ENCODE assay signal across 15 cellular contexts in the genomic region with DNA sequence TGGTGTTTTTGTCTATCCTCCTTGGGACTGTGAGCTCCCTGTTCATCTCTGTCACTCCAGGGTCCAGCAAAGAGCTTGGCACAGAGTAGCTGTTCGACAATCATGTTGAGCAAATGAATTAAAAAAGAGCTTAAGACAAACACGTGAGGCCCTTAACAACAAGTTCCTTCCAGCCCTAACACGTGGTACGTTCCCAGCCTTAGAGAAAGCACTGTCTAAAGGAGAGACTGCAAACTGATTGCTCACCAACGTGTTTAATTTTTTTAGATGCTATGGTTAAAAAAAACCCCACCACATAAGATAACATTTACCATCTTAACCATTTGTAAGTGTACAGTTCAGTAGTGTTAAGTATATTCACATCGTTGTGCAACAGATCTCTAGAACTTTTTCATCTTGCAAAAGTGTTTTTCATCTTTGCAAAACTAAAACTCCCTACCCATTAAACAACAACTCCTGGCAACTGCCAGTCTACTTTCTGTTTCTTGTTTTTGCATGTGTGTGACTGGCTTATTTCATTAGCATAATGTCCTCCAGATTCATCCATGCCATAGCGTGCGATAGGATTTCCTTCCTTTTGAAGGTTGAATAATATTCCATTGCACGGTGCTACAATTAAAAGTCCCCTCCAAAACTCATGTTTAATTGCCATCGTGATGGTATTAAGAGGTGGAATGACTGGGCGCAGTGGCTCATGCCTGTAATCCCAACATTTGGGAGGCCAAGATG. TPM values are rescaled to one million over a fixed set of nuclear protein-coding genes. Genes with fewer than 3 reads are reported as not detected.
DNase-seq lines count a peak whose midpoint lies in the region; ATAC-seq and TF ChIP-seq lines count a peak whose summit lies in the region.
"Had no signal": no experiment of that assay in that cellular context is flagged by ENCODE, and none has a peak within 500 bp of the region (broad histone marks: within the 10 kb centered on the region; RNA-seq: fewer than 3 reads in every experiment).

No MANE protein-coding gene starts in this region.

- no peaks in the 10 kb centered on the region for H3K36me3 ChIP-seq in ACC112 (ENCODE audit: insufficient read depth, low read length)
- no peaks in the 10 kb centered on the region for H3K36me3 ChIP-seq in CD4-positive, alpha-beta memory T cell (ENCODE audit: insufficient read depth, low read length)
- H3K36me3 ChIP-seq: thyroid gland had no signal

- H3K4me1 Mint-ChIP-seq in CD4-positive, alpha-beta memory T cell, result peaks cover 31 to 58% (median 44%) of the 10 kb centered on the region in 4 donors
- H3K4me1 Mint-ChIP-seq in activated CD4-positive, alpha-beta memory T cell treated with anti-CD3 and anti-CD28 coated beads for 36 hours (ENCODE audit: low read depth), result peaks cover 62% of the 10 kb centered on the region
- H3K4me1 Mint-ChIP-seq in effector memory CD8-positive, alpha-beta T cell (ENCODE audit: low read depth in 2 of 2), result peaks cover 19 to 37% of the 10 kb centered on the region in 2 donors
- no peaks in the 10 kb centered on the region for H3K4me1 Mint-ChIP-seq in glutamatergic neuron (ENCODE audit: low read depth, unreplicated experiment)

- intact Hi-C loops in CD4-positive, alpha-beta memory T cell (cut with micrococcal nuclease), result loop anchor here (1.0 to 2.0 kb wide), 3 partner anchors 16 to 39 kb away; a partner anchor contains a TSS
- intact Hi-C loops in activated CD4-positive, alpha-beta memory T cell treated with anti-CD3 and anti-CD28 coated beads for 36 hours (cut with micrococcal nuclease), result loop anchor here (1.0 kb wide), 1 partner anchor 8 kb away; no protein-coding TSS in a partner anchor

- no peaks in the 10 kb centered on the region for H3K27me3 ChIP-seq in ACC112 (ENCODE audit: insufficient read depth, low read length)
- no peaks in the 10 kb centered on the region for H3K27me3 ChIP-seq in CD4-positive, alpha-beta memory T cell (ENCODE audit: insufficient read depth, low read length)
- H3K27me3 ChIP-seq: thyroid gland had no signal

- H3K27ac ChIP-seq in ACC112 (ENCODE audit: low read depth, low read length), result peak overlapping the region; percentile 28; the same call in 1 of the 2 replicates
- no peak overlapping the region for H3K27ac ChIP-seq in CD4-positive, alpha-beta memory T cell (ENCODE audit: low read depth, low read length)
- H3K27ac ChIP-seq: thyroid gland had no signal

- H3K36me3 Mint-ChIP-seq in CD4-positive, alpha-beta memory T cell, result no peaks in the 10 kb centered on the region
- H3K36me3 Mint-ChIP-seq in activated CD4-positive, alpha-beta memory T cell treated with anti-CD3 and anti-CD28 coated beads for 36 hours, result no peaks in the 10 kb centered on the region
- H3K36me3 Mint-ChIP-seq in effector memory CD8-positive, alpha-beta T cell (ENCODE audit: insufficient read depth), result no peaks in the 10 kb centered on the region
- H3K36me3 Mint-ChIP-seq in glutamatergic neuron (ENCODE audit: unreplicated experiment), result no peaks in the 10 kb centered on the region

- no peaks in the 10 kb centered on the region for H3K9me3 ChIP-seq in CD4-positive, alpha-beta memory T cell (ENCODE audit: control insufficient read depth in 1 of 2, low read length in 2 of 2)
- H3K9me3 ChIP-seq: thyroid gland had no signal

- no peak overlapping the region for H2AFZ ChIP-seq in ACC112 (ENCODE audit: low read length, unreplicated experiment)

- CTCF ChIA-PET in CD4-positive, alpha-beta memory T cell (lab: Charles Lee; ENCODE audit: partially characterized antibody), result interaction anchor here (0.6 to 2.4 kb wide), 5 partner anchors 8 to 1053 kb away, joined by 3 to 7 read pairs (median 4); no protein-coding TSS in a partner anchor
- CTCF ChIA-PET in activated CD4-positive, alpha-beta memory T cell treated with anti-CD3 and anti-CD28 coated beads for 36 hours (lab: Charles Lee), result no interaction called here

- H3K4me3 Mint-ChIP-seq in CD4-positive, alpha-beta memory T cell, result peak overlapping the region; percentile 13 to 77 (median 52)
- no peak overlapping the region for H3K4me3 Mint-ChIP-seq in activated CD4-positive, alpha-beta memory T cell treated with anti-CD3 and anti-CD28 coated beads for 36 hours
- peak overlapping the region in 1 of 2 donors; percentile 32 for H3K4me3 Mint-ChIP-seq in effector memory CD8-positive, alpha-beta T cell
- H3K4me3 Mint-ChIP-seq in glutamatergic neuron (ENCODE audit: unreplicated experiment), result no peak overlapping the region

- peaks cover 0 to 2% (median 0%) of the 10 kb centered on the region in 8 donors for H3K9me3 Mint-ChIP-seq in CD4-positive, alpha-beta memory T cell
- no peaks in the 10 kb centered on the region for H3K9me3 Mint-ChIP-seq in activated CD4-positive, alpha-beta memory T cell treated with anti-CD3 and anti-CD28 coated beads for 36 hours
- H3K9me3 Mint-ChIP-seq in effector memory CD8-positive, alpha-beta T cell, result no peaks in the 10 kb centered on the region
- H3K9me3 Mint-ChIP-seq in glutamatergic neuron (ENCODE audit: unreplicated experiment), result no peaks in the 10 kb centered on the region

- no peak for TF ChIP-seq CTCF in glutamatergic neuron (IDR thresholded peaks at IDR 0.05; ENCODE audit: partially characterized antibody, unreplicated experiment)

- peak overlapping the region; percentile 85 to 98 (median 95) for H3K27ac Mint-ChIP-seq in CD4-positive, alpha-beta memory T cell
- H3K27ac Mint-ChIP-seq in activated CD4-positive, alpha-beta memory T cell treated with anti-CD3 and anti-CD28 coated beads for 36 hours, result peak overlapping the region; percentile 90
- peak overlapping the region; percentile 26 to 90 for H3K27ac Mint-ChIP-seq in effector memory CD8-positive, alpha-beta T cell
- H3K27ac Mint-ChIP-seq in glutamatergic neuron (ENCODE audit: unreplicated experiment), result no peak overlapping the region

- peak; percentile 53 to 69 (median 62) for DNase-seq in CD4-positive, alpha-beta memory T cell
- peak; percentile 55 for DNase-seq in activated CD4-positive, alpha-beta memory T cell treated with anti-CD3 and anti-CD28 coated beads for 36 hours
- no peak for DNase-seq in effector memory CD8-positive, alpha-beta T cell
- DNase-seq in glutamatergic neuron (no peak), NCI-H82 (lab: John Stamatoyannopoulos, UW) (no peak)
- DNase-seq: activated CD4-positive, alpha-beta T cell treated with anti-CD3 and anti-CD28 coated beads, Interleukin-2, amount 50 U/mL, for 4 hours; amygdala; DND-41; erythroblast; NCI-H1930; NCI-H524 treated with DMSO at 0.1 percent for 48 hours; thyroid gland had no signal

- POLR2A ChIA-PET in CD4-positive, alpha-beta memory T cell (lab: Charles Lee; ENCODE audit: partially characterized antibody), result interaction anchor here (0.7 to 2.7 kb wide), 10 partner anchors 8 to 39 kb away, joined by 3 to 38 read pairs (median 4); a partner anchor contains a TSS
- POLR2A ChIA-PET in activated CD4-positive, alpha-beta memory T cell treated with anti-CD3 and anti-CD28 coated beads for 36 hours (lab: Charles Lee), result interaction anchor here (0.7 to 1.1 kb wide), 2 partner anchors 23 to 26 kb away, joined by 3 read pairs; no protein-coding TSS in a partner anchor

- H3K4me3 ChIP-seq in ACC112 (ENCODE audit: low read depth, low read length), result no peak overlapping the region
- no peak overlapping the region for H3K4me3 ChIP-seq in CD4-positive, alpha-beta memory T cell (ENCODE audit: low read length in 2 of 2)
- H3K4me3 ChIP-seq: thyroid gland had no signal

- H3K4me1 ChIP-seq in ACC112 (ENCODE audit: control insufficient read depth, insufficient read depth, low read length, unreplicated experiment), result peaks cover 15% of the 10 kb centered on the region
- peaks cover 61% of the 10 kb centered on the region for H3K4me1 ChIP-seq in CD4-positive, alpha-beta memory T cell (ENCODE audit: insufficient read depth, low read length)
- H3K4me1 ChIP-seq: thyroid gland had no signal

- no peaks in the 10 kb centered on the region for H3K79me2 ChIP-seq in ACC112 (ENCODE audit: control insufficient read depth, insufficient read depth, low read length, unreplicated experiment)

- H3K27me3 Mint-ChIP-seq in CD4-positive, alpha-beta memory T cell, result no peaks in the 10 kb centered on the region
- H3K27me3 Mint-ChIP-seq in activated CD4-positive, alpha-beta memory T cell treated with anti-CD3 and anti-CD28 coated beads for 36 hours, result no peaks in the 10 kb centered on the region
- no peaks in the 10 kb centered on the region for H3K27me3 Mint-ChIP-seq in effector memory CD8-positive, alpha-beta T cell
- H3K27me3 Mint-ChIP-seq in glutamatergic neuron (ENCODE audit: unreplicated experiment), result peaks cover 2% of the 10 kb centered on the region

- peak; percentile 64 for ATAC-seq in effector memory CD8-positive, alpha-beta T cell (replicated peaks)
- ATAC-seq in GM21360 (IDR thresholded peaks at IDR 0.05; ENCODE audit: unreplicated experiment) (no peak), GM18498 (IDR thresholded peaks at IDR 0.05; ENCODE audit: unreplicated experiment) (no peak)

RNA-seq across cellular contexts. Expression of a gene that starts 28.2 kb away (rescaled TPM):
- total RNA-seq in CD4-positive, alpha-beta memory T cell, result 100 to 1,000 TPM; 342 to 349 TPM
- 100 to 1,000 TPM; 310 to 455 TPM for polyA plus RNA-seq in CD4-positive, alpha-beta memory T cell
- 100 to 1,000 TPM; 250 to 276 TPM for total RNA-seq in activated CD4-positive, alpha-beta memory T cell treated with anti-CD3 and anti-CD28 coated beads for 36 hours
- 8.3 TPM for total RNA-seq in glutamatergic neuron (ENCODE audit: unreplicated experiment)

RNA-seq across cellular contexts. Expression of a gene that starts 38.5 kb away (rescaled TPM):
- total RNA-seq in CD4-positive, alpha-beta memory T cell, result 10 to 100 TPM; 31.0 to 34.4 TPM
- polyA plus RNA-seq in CD4-positive, alpha-beta memory T cell, result 10 to 100 TPM; 28.2 to 30.4 TPM
- 10 to 100 TPM; 11.3 to 12.0 TPM for total RNA-seq in activated CD4-positive, alpha-beta memory T cell treated with anti-CD3 and anti-CD28 coated beads for 36 hours
- 50.6 TPM for total RNA-seq in glutamatergic neuron (ENCODE audit: unreplicated experiment)

Comparison
In these comparisons a context has a peak if more than half of its experiments do, and no peak if none do; other contexts are left out.
1. DNase-seq: peak in CD4-positive, alpha-beta memory T cell (5 of 5) and activated CD4-positive, alpha-beta memory T cell treated with anti-CD3 and anti-CD28 coated beads for 36 hours (single experiment); none in effector memory CD8-positive, alpha-beta T cell (0 of 3), glutamatergic neuron (single experiment) and NCI-H82 (single experiment).
2. H3K4me3 Mint-ChIP-seq: peak in CD4-positive, alpha-beta memory T cell (8 of 8); none in activated CD4-positive, alpha-beta memory T cell treated with anti-CD3 and anti-CD28 coated beads for 36 hours (single experiment) and glutamatergic neuron (single experiment).
3. RNA of a gene that starts 28.2 kb away (total RNA-seq): 342 to 349 TPM in CD4-positive, alpha-beta memory T cell and 250 to 276 TPM in activated CD4-positive, alpha-beta memory T cell treated with anti-CD3 and anti-CD28 coated beads for 36 hours; 8.3 TPM in glutamatergic neuron (single experiment); every median in the first group is over 10 times any median in the second.